Comparison of ENCODE assay signal across 9 cellular contexts in genomic region chr18:26190506-26190905, GRCh38. TPM values are rescaled to one million over a fixed set of nuclear protein-coding genes. Genes with fewer than 3 reads are reported as not detected.
DNase-seq lines count a peak whose midpoint lies in the region; ATAC-seq and TF ChIP-seq lines count a peak whose summit lies in the region.
"Had no signal": no experiment of that assay in that cellular context is flagged by ENCODE, and none has a peak within 500 bp of the region (broad histone marks: within the 10 kb centered on the region; RNA-seq: fewer than 3 reads in every experiment).

No MANE protein-coding gene starts in this region.

- H3K27ac ChIP-seq in upper lobe of left lung, result no peak overlapping the region
- H3K27ac ChIP-seq in SK-N-SH (ENCODE audit: low read depth in 2 of 2, low read length in 1 of 2), result no peak overlapping the region

- H3K4me3 ChIP-seq in upper lobe of left lung (no peak overlapping the region), SK-N-SH (ENCODE audit: low read depth in 2 of 2, low read length in 1 of 2) (no peak overlapping the region)

- peak; percentile 73 for DNase-seq in activated CD8-positive, alpha-beta memory T cell treated with anti-CD3 and anti-CD28 coated beads for 24 hours
- DNase-seq in stimulated activated CD4-positive, alpha-beta T cell treated with anti-CD3 and anti-CD28 coated beads, Interleukin-4, amount 100 ng/mL, for 24 hours, result peak; percentile 30
- DNase-seq in upper lobe of left lung (no peak), SK-N-SH (no peak), NCI-H526 (lab: John Stamatoyannopoulos, UW) (no peak), erythroblast (lab: John Stamatoyannopoulos, UW) (no peak)

- no peak for TF ChIP-seq EP300 in upper lobe of left lung (IDR thresholded peaks at IDR 0.05)
- TF ChIP-seq EP300 in SK-N-SH (IDR thresholded peaks at IDR 0.05; ENCODE audit: borderline replicate concordance in 1 of 2, low read depth in 1 of 2, low read length in 1 of 2), result no peak

- no peaks in the 10 kb centered on the region for H4K20me1 ChIP-seq in SK-N-SH (ENCODE audit: insufficient read depth)

- ATAC-seq in GM19438 (IDR thresholded peaks at IDR 0.05; ENCODE audit: low read depth, unreplicated experiment), result peak; percentile 75
- ATAC-seq in HG03280 (IDR thresholded peaks at IDR 0.05; ENCODE audit: unreplicated experiment), result peak; percentile 81
- ATAC-seq in upper lobe of left lung (ENCODE audit: low FRiP score in 2 of 2), result no peak

- H3F3A ChIP-seq in SK-N-SH (replicated peaks; ENCODE audit: insufficient read depth), result no peaks in the 10 kb centered on the region

- H3K36me3 ChIP-seq in upper lobe of left lung (no peaks in the 10 kb centered on the region), SK-N-SH (replicated peaks in 1 of 2; ENCODE audit: control insufficient read depth in 1 of 2, insufficient read depth in 2 of 2, low read length in 1 of 2) (no peaks in the 10 kb centered on the region)

- 68 to 82% methylated on average over 8 of the region's 8 CpGs for WGBS in upper lobe of left lung, 2 donors
- 81% methylated on average over 8 of the region's 8 CpGs for WGBS in SK-N-SH (ENCODE audit: low lambda C conversion rate)

- POLR2A ChIA-PET in SK-N-SH (lab: Yijun Ruan, JAX), result no interaction called here

- TF ChIP-seq CTCF in upper lobe of left lung (IDR thresholded peaks at IDR 0.05) (no peak), SK-N-SH (IDR thresholded peaks at IDR 0.05) (no peak)

- TF ChIP-seq RAD21 in SK-N-SH (IDR thresholded peaks at IDR 0.05; ENCODE audit: low read length), result no peak

- no peak overlapping the region for H2AFZ ChIP-seq in SK-N-SH (ENCODE audit: low read depth)

- H3K4me2 ChIP-seq in SK-N-SH, result no peak overlapping the region

- H3K27me3 ChIP-seq in upper lobe of left lung (no peaks in the 10 kb centered on the region), SK-N-SH (ENCODE audit: insufficient read depth) (no peaks in the 10 kb centered on the region)

- TF ChIP-seq POLR2A in upper lobe of left lung (IDR thresholded peaks at IDR 0.05) (no peak), erythroblast (IDR thresholded peaks at IDR 0.05; ENCODE audit: low read length) (no peak)

- no peaks in the 10 kb centered on the region for H3K9me2 ChIP-seq in SK-N-SH

- H3K4me1 ChIP-seq in upper lobe of left lung (no peaks in the 10 kb centered on the region), SK-N-SH (ENCODE audit: control insufficient read depth in 1 of 2, insufficient read depth in 2 of 2, low read depth in 1 of 2, low read length in 1 of 2) (no peaks in the 10 kb centered on the region)

- H3K9me3 ChIP-seq in upper lobe of left lung, result no peaks in the 10 kb centered on the region
- H3K9me3 ChIP-seq in SK-N-SH, result no peaks in the 10 kb centered on the region

- H3K79me2 ChIP-seq in SK-N-SH (ENCODE audit: insufficient read depth), result no peaks in the 10 kb centered on the region

- H3K9ac ChIP-seq in SK-N-SH, result no peak overlapping the region

- CTCF ChIA-PET in SK-N-SH (lab: Yijun Ruan, JAX), result no interaction called here

TF ChIP-seq in SK-N-SH, 30 proteins besides CTCF, POLR2A, EP300 and RAD21:
- no peak for TF ChIP-seq TAF1 (IDR thresholded peaks at IDR 0.05; ENCODE audit: borderline replicate concordance, low read depth, low read length)
- no peak for TF ChIP-seq GATA2 (CRISPR knock-in tag; IDR thresholded peaks at IDR 0.05)
- TF ChIP-seq SIN3A (IDR thresholded peaks at IDR 0.05; ENCODE audit: borderline replicate concordance, low read depth, low read length), result no peak
- no peak for TF ChIP-seq MAX (IDR thresholded peaks at IDR 0.05; ENCODE audit: low read depth)
- no peak for TF ChIP-seq GABPA (IDR thresholded peaks at IDR 0.05; ENCODE audit: low read depth)
- no peak for TF ChIP-seq MEF2A (IDR thresholded peaks at IDR 0.05; ENCODE audit: borderline replicate concordance, low read depth)
- no peak for TF ChIP-seq RCOR1 (IDR thresholded peaks at IDR 0.05; ENCODE audit: low read length)
- no peak for TF ChIP-seq ZBTB33 (IDR thresholded peaks at IDR 0.05; ENCODE audit: borderline replicate concordance, low read depth)
- no peak for TF ChIP-seq USF2 (IDR thresholded peaks at IDR 0.05; ENCODE audit: borderline replicate concordance, low read depth, low read length)
- no peak for TF ChIP-seq SMC3 (IDR thresholded peaks at IDR 0.05; ENCODE audit: low read depth, low read length)
- no peak for TF ChIP-seq PBX3 (IDR thresholded peaks at IDR 0.05)
- no peak for TF ChIP-seq MXI1 (IDR thresholded peaks at IDR 0.05; ENCODE audit: low read depth, low read length)
- no peak for TF ChIP-seq TCF12 (IDR thresholded peaks at IDR 0.05)

RNA-seq across cellular contexts. Expression of gene TAF4B, which starts 35.7 kb away (rescaled TPM):
- total RNA-seq in upper lobe of left lung, result 1 to 10 TPM; 2.9 to 9.7 (median 6.4) TPM
- 1.3 and 1.6 TPM in 2 replicates for polyA plus RNA-seq in SK-N-SH (2012; rRNA removed)
- 1.9 TPM in 2 replicates for polyA plus RNA-seq in SK-N-SH (2012; cell fraction: cytosol; rRNA removed)
- polyA plus RNA-seq in SK-N-SH (2012; cell fraction: nucleus; rRNA removed), result 0.95 and 1.5 TPM in 2 replicates

RNA-seq across cellular contexts. Expression of gene PSMA8, which starts 56.8 kb away (rescaled TPM):
- total RNA-seq in upper lobe of left lung, result 1 to 10 TPM in 1 of 6 donors, not detected in 5; 1.3 TPM
- not detected in 2 replicates for polyA plus RNA-seq in SK-N-SH (2012; rRNA removed)
- polyA plus RNA-seq in SK-N-SH (2012; cell fraction: cytosol; rRNA removed), result not detected in 2 replicates
- not detected in 2 replicates for polyA plus RNA-seq in SK-N-SH (2012; cell fraction: nucleus; rRNA removed)
- total RNA-seq: SK-MEL-5 had no signal

Comparison
In these comparisons a context has a peak if more than half of its experiments do, and no peak if none do; other contexts are left out.
1. ATAC-seq: peak in GM19438 (single experiment) and HG03280 (single experiment); none in upper lobe of left lung (0 of 2).
2. DNase-seq: peak in activated CD8-positive, alpha-beta memory T cell treated with anti-CD3 and anti-CD28 coated beads for 24 hours (single experiment) and stimulated activated CD4-positive, alpha-beta T cell treated with anti-CD3 and anti-CD28 coated beads, Interleukin-4, amount 100 ng/mL, for 24 hours (single experiment); none in upper lobe of left lung (0 of 2), SK-N-SH (single experiment), NCI-H526 (0 of 2) and erythroblast (0 of 2).